In the genomic region with DNA sequence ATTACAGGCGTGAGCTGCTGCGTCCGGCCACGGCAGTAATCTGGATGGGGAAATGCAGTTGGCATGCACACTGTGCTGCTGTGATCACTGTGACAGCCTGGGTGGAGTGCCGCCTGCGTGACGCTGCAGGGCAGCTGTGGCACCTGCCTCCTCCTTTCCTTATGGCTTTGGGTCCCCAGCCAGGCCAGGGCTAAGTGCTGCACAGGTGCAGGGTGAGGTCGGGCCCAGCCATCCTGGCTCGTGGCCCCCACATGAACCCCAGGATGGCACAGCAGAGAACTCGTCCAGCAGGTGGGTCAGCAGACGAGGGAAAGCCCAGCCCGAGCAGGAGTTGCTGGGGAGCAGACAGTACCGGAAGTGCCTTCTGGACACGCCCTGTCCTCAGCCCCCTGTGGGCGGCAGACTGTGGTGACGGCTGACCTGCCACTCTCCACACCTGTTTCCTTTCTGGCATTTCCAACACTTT, we compare ENCODE assay signal across 2 cellular contexts.
TF ChIP-seq lines count a peak whose summit lies in the region.

No MANE protein-coding gene starts in this region.

TF ChIP-seq in K562, 482 proteins besides CTCF, POLR2A, EP300 and RAD21:
- TF ChIP-seq GABPA (tag; conservative IDR thresholded peaks at IDR 0.05; ENCODE audit: low read depth) = no peak
- TF ChIP-seq, protein P1, sequence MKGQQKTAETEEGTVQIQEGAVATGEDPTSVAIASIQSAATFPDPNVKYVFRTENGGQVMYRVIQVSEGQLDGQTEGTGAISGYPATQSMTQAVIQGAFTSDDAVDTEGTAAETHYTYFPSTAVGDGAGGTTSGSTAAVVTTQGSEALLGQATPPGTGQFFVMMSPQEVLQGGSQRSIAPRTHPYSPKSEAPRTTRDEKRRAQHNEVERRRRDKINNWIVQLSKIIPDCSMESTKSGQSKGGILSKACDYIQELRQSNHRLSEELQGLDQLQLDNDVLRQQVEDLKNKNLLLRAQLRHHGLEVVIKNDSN (CRISPR knock-in tag; IDR thresholded peaks at IDR 0.05) = 0 out of 2 replicates have a peak, but pooled peaks have one; percentile 15
TF ChIP-seq in K562: peak in this region for 1.

TF ChIP-seq in HepG2, 621 proteins besides CTCF, POLR2A, EP300 and RAD21:
- TF ChIP-seq ZNF30 (CRISPR knock-in tag; IDR thresholded peaks at IDR 0.05) (no peak), GABPB1 (CRISPR knock-in tag; IDR thresholded peaks at IDR 0.05) (peak; percentile 29; the same call in 1 of the 2 replicates), JDP2 (CRISPR knock-in tag; IDR thresholded peaks at IDR 0.05; ENCODE audit: borderline replicate concordance) (no peak), CENPT (CRISPR knock-in tag; IDR thresholded peaks at IDR 0.05; ENCODE audit: low read depth) (peak; percentile 39; the same call in 1 of the 2 replicates), KLF9 (CRISPR knock-in tag; IDR thresholded peaks at IDR 0.05; ENCODE audit: low read depth) (no peak), EED (CRISPR knock-in tag; IDR thresholded peaks at IDR 0.05) (peak; percentile 79; the same call in 1 of the 2 replicates), ZKSCAN5 (CRISPR knock-in tag; IDR thresholded peaks at IDR 0.05) (no peak), ZNF3 (CRISPR knock-in tag; IDR thresholded peaks at IDR 0.05) (no peak), CHD4 (IDR thresholded peaks at IDR 0.05; ENCODE audit: borderline replicate concordance, low read length) (no peak), HNRNPL (IDR thresholded peaks at IDR 0.05; ENCODE audit: low read depth, low read length) (0 out of 2 replicates have a peak, but pooled peaks have one; percentile 12), ZNF616 (CRISPR knock-in tag; IDR thresholded peaks at IDR 0.05; ENCODE audit: low read depth) (no peak), ZNF687 (CRISPR knock-in tag; IDR thresholded peaks at IDR 0.05) (peak; percentile 57), AGO2 (optimal IDR thresholded peaks at IDR 0.05; ENCODE audit: low read depth, low read length) (peak; percentile 30), PHF20 (CRISPR knock-in tag; IDR thresholded peaks at IDR 0.05) (no peak), STAG1 (CRISPR knock-in tag; IDR thresholded peaks at IDR 0.05) (peak; percentile 9), ZBTB38 (CRISPR knock-in tag; IDR thresholded peaks at IDR 0.05) (no peak; the same call in 1 of the 2 replicates), ZNF280D (CRISPR knock-in tag; IDR thresholded peaks at IDR 0.05) (no peak)
